14 cellular contexts compared by ENCODE assay signal in genomic region chr4:84878090-84878489, GRCh38.
DNase-seq lines count a peak whose midpoint lies in the region; FAIRE-seq and TF ChIP-seq lines count a peak whose summit lies in the region.
"Had no signal": no experiment of that assay in that cellular context is flagged by ENCODE, and none has a peak within 500 bp of the region (broad histone marks: within the 10 kb centered on the region; RNA-seq: fewer than 3 reads in every experiment).

No MANE protein-coding gene starts in this region.

- no peak overlapping the region for H3K27ac ChIP-seq in AG04450 (ENCODE audit: low read depth, low read length)
- H3K27ac ChIP-seq in esophagus muscularis mucosa (replicated peaks in 1 of 4) = no peak overlapping the region

- TF ChIP-seq CTCF in AG04450 (IDR thresholded peaks at IDR 0.05; ENCODE audit: low read depth, low read length) (no peak), chondrocyte (IDR thresholded peaks at IDR 0.05) (no peak), esophagus muscularis mucosa (IDR thresholded peaks at IDR 0.05) (no peak)

- FAIRE-seq in HTR-8/SVneo (lab: Jason Lieb, UNC) = no peak
- FAIRE-seq: small intestine had no signal

- peaks cover 9% of the 10 kb centered on the region for H3K9me3 Mint-ChIP-seq in chondrocyte (ENCODE audit: low read depth)

- no peak for TF ChIP-seq EP300 in esophagus muscularis mucosa (IDR thresholded peaks at IDR 0.05)

- peaks cover 0 to 6% (median 0%) of the 10 kb centered on the region in 4 donors for H3K4me1 ChIP-seq in esophagus muscularis mucosa

- H3K4me3 Mint-ChIP-seq in chondrocyte (ENCODE audit: unreplicated experiment) = no peak overlapping the region
- H3K4me3 Mint-ChIP-seq: activated naive CD8-positive, alpha-beta T cell; effector memory CD8-positive, alpha-beta T cell; natural killer cell had no signal

- peaks cover 0 to 3% (median 0%) of the 10 kb centered on the region in 4 donors for H3K36me3 ChIP-seq in esophagus muscularis mucosa

- H3K27me3 ChIP-seq in AG04450 (ENCODE audit: control insufficient read depth, insufficient read depth, low read length) = no peaks in the 10 kb centered on the region
- H3K27me3 ChIP-seq in esophagus muscularis mucosa = no peaks in the 10 kb centered on the region

- POLR2A ChIA-PET in AG04450 (lab: Yijun Ruan, JAX) = interaction anchor here (0.8 to 2.0 kb wide), 2 partner anchors 60 to 89 kb away, joined by 3 to 7 read pairs; partner anchors contain the start of gene WDFY3

- H3K4me1 Mint-ChIP-seq in chondrocyte (ENCODE audit: low read depth) = peaks cover 39% of the 10 kb centered on the region
- H3K4me1 Mint-ChIP-seq: natural killer cell had no signal

- peak overlapping the region; percentile 77 for H3K27ac Mint-ChIP-seq in chondrocyte (ENCODE audit: unreplicated experiment)
- H3K27ac Mint-ChIP-seq: activated naive CD8-positive, alpha-beta T cell; effector memory CD8-positive, alpha-beta T cell; natural killer cell had no signal

- no peaks in the 10 kb centered on the region for H3K27me3 Mint-ChIP-seq in chondrocyte (ENCODE audit: low read depth)
- H3K27me3 Mint-ChIP-seq: activated naive CD8-positive, alpha-beta T cell; effector memory CD8-positive, alpha-beta T cell had no signal

- DNase-seq in AG04450 (ENCODE audit: low read depth, low spot score) = peak; percentile 49
- DNase-seq in HTR-8/SVneo (ENCODE audit: insufficient read length, low spot score) = peak; percentile 31
- no peak for DNase-seq in chondrocyte (ENCODE audit: low spot score)
- peak; percentile 70 for DNase-seq in kidney glomerular epithelial cell (lab: John Stamatoyannopoulos, UW)
- no peak for DNase-seq in cortex of kidney (lab: John Stamatoyannopoulos, UW)
- DNase-seq in esophagus muscularis mucosa (ENCODE audit: extremely low spot score) = no peak
- DNase-seq in DMS79 (lab: John Stamatoyannopoulos, UW) = no peak
- no peak for DNase-seq in DMS114 treated with DMSO at 0.1 percent for 48 hours (lab: John Stamatoyannopoulos, UW; ENCODE audit: unreplicated experiment)
- DNase-seq: effector memory CD8-positive, alpha-beta T cell; GDM1; natural killer cell; NCI-H2227 treated with DMSO at 0.1 percent for 48 hours; small intestine had no signal

- CTCF ChIA-PET in AG04450 (lab: Charles Lee) = no interaction called here

- no peak for TF ChIP-seq POLR2A in esophagus muscularis mucosa (IDR thresholded peaks at IDR 0.05; ENCODE audit: low read depth)

- WGBS in esophagus muscularis mucosa = 59% methylated on average over 1 of the region's 1 CpG

- intact Hi-C loops in esophagus muscularis mucosa (cut with DNase I) = no loop called here

- H3K36me3 Mint-ChIP-seq in chondrocyte (ENCODE audit: low read depth) = peaks cover 7% of the 10 kb centered on the region
- H3K36me3 Mint-ChIP-seq: activated naive CD8-positive, alpha-beta T cell; natural killer cell had no signal

- H3K4me3 ChIP-seq in AG04450 (ENCODE audit: low read depth, low read length) = no peak overlapping the region
- no peak overlapping the region for H3K4me3 ChIP-seq in esophagus muscularis mucosa

- H3K9me3 ChIP-seq in AG04450 (ENCODE audit: control insufficient read depth, insufficient read depth, low read length) (no peaks in the 10 kb centered on the region), esophagus muscularis mucosa (no peaks in the 10 kb centered on the region)

Comparison
In these comparisons a context has a peak if more than half of its experiments do, and no peak if none do; other contexts are left out.
1. DNase-seq: peak in AG04450 (single experiment), HTR-8/SVneo (single experiment) and kidney glomerular epithelial cell (single experiment); none in chondrocyte (single experiment), cortex of kidney (single experiment), esophagus muscularis mucosa (single experiment), DMS79 (single experiment) and DMS114 treated with DMSO at 0.1 percent for 48 hours (single experiment).